Comparison of ENCODE assay signal across 34 cellular contexts in genomic region chr5:136981936-136982335, GRCh38.
"Had no signal": no experiment of that assay in that cellular context is flagged by ENCODE, and none has a peak within 500 bp of the region (broad histone marks: within the 10 kb centered on the region; RNA-seq: fewer than 3 reads in every experiment).

No MANE protein-coding gene starts in this region.

- H3K4me1 ChIP-seq: ascending aorta, breast epithelium had no signal

- ATAC-seq: activated naive CD4-positive, alpha-beta T cell treated with anti-CD3 and anti-CD28 coated beads, Interleukin-2, amount 50 U/mL, for 72 hours; activated naive CD8-positive, alpha-beta T cell treated with anti-CD3 and anti-CD28 coated beads, Interleukin-2, amount 50 U/mL, for 24 hours; activated T-cell treated with anti-CD3 and anti-CD28 coated beads, Interleukin-2, amount 50 U/mL, for 4 hours; activated T-cell treated with anti-CD3 and anti-CD28 coated beads, Interleukin-2, amount 50 U/mL, for 72 hours; activated T-helper 17 cell treated with anti-CD3 and anti-CD28 coated beads, Interleukin-2, amount 50 U/mL, for 72 hours; body of pancreas had no signal

- H3K27ac ChIP-seq: adrenal gland, ascending aorta, body of pancreas, brain microvascular endothelial cell, breast epithelium, cardiac muscle cell had no signal

- FAIRE-seq: astrocyte, colon had no signal

- H3K36me3 ChIP-seq: adrenal gland, ascending aorta, brain microvascular endothelial cell, breast epithelium, cardiac muscle cell had no signal

- H3K4me3 ChIP-seq: adrenal gland, ascending aorta, body of pancreas, breast epithelium, cardiac muscle cell had no signal

- H3K9me3 ChIP-seq: adrenal gland, ascending aorta, body of pancreas, breast epithelium had no signal

- H3K27me3 ChIP-seq: adrenal gland, ascending aorta, body of pancreas, brain microvascular endothelial cell, breast epithelium, cardiac muscle cell had no signal

- DNase-seq: activated effector memory CD4-positive, alpha-beta T cell treated with anti-CD3 and anti-CD28 coated beads, Interleukin-2, amount 50 U/mL, for 16 hours; activated effector memory CD4-positive, alpha-beta T cell treated with Interleukin-2 at 50 U/mL for 16 hours; activated gamma-delta T cell; activated gamma-delta T cell treated with Interleukin-2 at 50 U/mL for 16 hours; activated naive CD4-positive, alpha-beta T cell; activated naive CD4-positive, alpha-beta T cell treated with anti-CD3 and anti-CD28 coated beads for 36 hours; activated naive CD4-positive, alpha-beta T cell treated with anti-CD3 and anti-CD28 coated beads, Interleukin-2, amount 10 ng/mL, durations not matched to agents 7 days and 5 days; activated naive CD4-positive, alpha-beta T cell treated with anti-CD3 and anti-CD28 coated beads, Interleukin-2, amount 50 U/mL, for 16 hours; activated naive CD4-positive, alpha-beta T cell treated with Interleukin-2 at 50 U/mL for 16 hours; activated naive CD8-positive, alpha-beta T cell treated with anti-CD3 and anti-CD28 coated beads for 36 hours; activated naive CD8-positive, alpha-beta T cell treated with anti-CD3 and anti-CD28 coated beads, Interleukin-2, amount 10 ng/mL, durations not matched to agents 7 days and 5 days; activated naive CD8-positive, alpha-beta T cell treated with anti-CD3 and anti-CD28 coated beads, Interleukin-2, amount 50 U/mL, for 24 hours; activated T-cell treated with anti-CD3 and anti-CD28 coated beads, Interleukin-2, amount 50 U/mL, for 1 hour; activated T-cell treated with anti-CD3 and anti-CD28 coated beads, Interleukin-2, amount 50 U/mL, for 24 hours; activated T-cell treated with anti-CD3 and anti-CD28 coated beads, Interleukin-2, amount 50 U/mL, for 4 hours; activated T-cell treated with anti-CD3 and anti-CD28 coated beads, Interleukin-2, amount 50 U/mL, for 48 hours; activated T-cell treated with anti-CD3 and anti-CD28 coated beads, Interleukin-2, amount 50 U/mL, for 72 hours; adrenal gland; amniotic stem cell; amygdala; anterior cingulate cortex; aorta; body of pancreas; brain microvascular endothelial cell; caudate nucleus; central memory CD4-positive, alpha-beta T cell; cerebellar nuclear complex had no signal
